ENCODE assay signal across 37 cellular contexts in genomic region chr4:159674241-159674640, GRCh38.
DNase-seq lines count a peak whose midpoint lies in the region; ATAC-seq, FAIRE-seq and TF ChIP-seq lines count a peak whose summit lies in the region.
"Had no signal": no experiment of that assay in that cellular context is flagged by ENCODE, and none has a peak within 500 bp of the region (broad histone marks: within the 10 kb centered on the region; RNA-seq: fewer than 3 reads in every experiment).

No MANE protein-coding gene starts in this region.

- no peaks in the 10 kb centered on the region for H3K36me3 Mint-ChIP-seq in GM23338 (ENCODE audit: low read depth)
- no peaks in the 10 kb centered on the region for H3K36me3 Mint-ChIP-seq in neural progenitor cell
- H3K36me3 Mint-ChIP-seq in activated T-helper 17 cell treated with anti-CD3 and anti-CD28 coated beads, Interleukin-2, amount 50 U/mL, for 72 hours (ENCODE audit: low read depth), result no peaks in the 10 kb centered on the region
- H3K36me3 Mint-ChIP-seq: CD14-positive monocyte; CD4-positive, alpha-beta memory T cell; CD4-positive, CD25-positive, alpha-beta regulatory T cell; CD8-positive, alpha-beta memory T cell; CD8-positive, alpha-beta T cell had no signal

- H3K4me1 ChIP-seq in GM23338 (ENCODE audit: insufficient read depth) (no peaks in the 10 kb centered on the region), H1 (replicated peaks in 1 of 4; ENCODE audit: control insufficient read depth in 3 of 4, insufficient read depth in 4 of 4, low read length in 3 of 4) (no peaks in the 10 kb centered on the region), HepG2 (ENCODE audit: insufficient read depth, low read length) (no peaks in the 10 kb centered on the region), neural progenitor cell (no peaks in the 10 kb centered on the region)
- H3K4me1 ChIP-seq: A549; BLaER1; BLaER1 treated with 17β-estradiol and CSF1 and Interleukin-3, amounts not matched to agents 10 nM and 100 nM; Caco-2 had no signal

- no peak for TF ChIP-seq RAD21 in H1 (IDR thresholded peaks at IDR 0.05 in 1 of 2, conservative IDR thresholded peaks at IDR 0.05 in 1 of 2; ENCODE audit: low read depth in 2 of 2, low read length in 2 of 2)
- no peak for TF ChIP-seq RAD21 in HepG2 (CRISPR knock-in tag; IDR thresholded peaks at IDR 0.05)

- no peak for ATAC-seq in GM23338
- peak; percentile 32; the same call in 2 of the 3 replicates for ATAC-seq in HepG2
- ATAC-seq in HG02973 (IDR thresholded peaks at IDR 0.05; ENCODE audit: unreplicated experiment), result no peak
- ATAC-seq in activated T-helper 17 cell treated with anti-CD3 and anti-CD28 coated beads, Interleukin-2, amount 50 U/mL, for 72 hours (replicated peaks), result no peak
- ATAC-seq: A549; CD8-positive, alpha-beta T cell had no signal

- H3K27me3 ChIP-seq in GM23338 (ENCODE audit: insufficient read depth) (no peaks in the 10 kb centered on the region), H1 (replicated peaks in 1 of 4; ENCODE audit: control insufficient read depth in 3 of 4, extremely low read depth in 1 of 4, insufficient read depth in 3 of 4, low read length in 3 of 4) (no peaks in the 10 kb centered on the region), HepG2 (ENCODE audit: control insufficient read depth in 1 of 2, insufficient read depth in 2 of 2, low read length in 2 of 2) (no peaks in the 10 kb centered on the region; a peak in 1 of 5 replicates), neural progenitor cell (no peaks in the 10 kb centered on the region)
- H3K27me3 ChIP-seq: BE2C; BLaER1; BLaER1 treated with 17β-estradiol and CSF1 and Interleukin-3, amounts not matched to agents 10 nM and 100 nM had no signal

- no peak overlapping the region for H3K23ac ChIP-seq in H1 (ENCODE audit: insufficient read length)

- H3K27ac Mint-ChIP-seq in GM23338, result no peak overlapping the region
- peak overlapping the region; percentile 63 for H3K27ac Mint-ChIP-seq in neural progenitor cell
- no peak overlapping the region for H3K27ac Mint-ChIP-seq in activated T-helper 17 cell treated with anti-CD3 and anti-CD28 coated beads, Interleukin-2, amount 50 U/mL, for 72 hours
- H3K27ac Mint-ChIP-seq: B cell; CD14-positive monocyte; CD4-positive, alpha-beta memory T cell; CD4-positive, alpha-beta T cell; CD4-positive, CD25-positive, alpha-beta regulatory T cell; CD8-positive, alpha-beta memory T cell; CD8-positive, alpha-beta T cell had no signal

- no peak overlapping the region for H4K8ac ChIP-seq in H1 (ENCODE audit: extremely low read depth, insufficient read depth, low read length)

- no peak overlapping the region for H2AK5ac ChIP-seq in H1 (ENCODE audit: low read depth, low read length)

- no peak overlapping the region for H3K27ac ChIP-seq in GM23338 (ENCODE audit: low read depth)
- H3K27ac ChIP-seq in H1 (ENCODE audit: low read depth, low read length), result no peak overlapping the region
- no peak overlapping the region for H3K27ac ChIP-seq in HepG2 (ENCODE audit: extremely low read length, insufficient read depth, low read length)
- no peak overlapping the region for H3K27ac ChIP-seq in neural progenitor cell
- H3K27ac ChIP-seq: 22Rv1; A549; BLaER1; BLaER1 treated with 17β-estradiol and CSF1 and Interleukin-3, amounts not matched to agents 10 nM and 100 nM; C4-2B had no signal

- no peaks in the 10 kb centered on the region for H3K23me2 ChIP-seq in H1 (ENCODE audit: low read depth, low read length)

- H3K79me1 ChIP-seq in H1 (ENCODE audit: low read depth, low read length), result no peaks in the 10 kb centered on the region

- TF ChIP-seq EP300 in H1 (IDR thresholded peaks at IDR 0.05; ENCODE audit: borderline replicate concordance in 1 of 2, low read depth in 2 of 2, low read length in 2 of 2), result no peak
- no peak for TF ChIP-seq EP300 in HepG2 (IDR thresholded peaks at IDR 0.05; ENCODE audit: low read depth in 2 of 2, low read length in 2 of 2)
- no peak for TF ChIP-seq EP300 in HepG2 (CRISPR knock-in tag; IDR thresholded peaks at IDR 0.05; ENCODE audit: borderline replicate concordance)

- in situ Hi-C loops in HepG2 (cut with HindIII; ENCODE audit: extremely low pct_ligation_motif_present, low pct_unique_long_range_greater_than_20kb), result no loop called here

- no peak overlapping the region for H3K14ac ChIP-seq in H1 (ENCODE audit: insufficient read length)

- 0 out of 2 replicates have a peak overlapping the region, but pooled peaks have one; percentile 7 for H2AFZ ChIP-seq in GM23338
- H2AFZ ChIP-seq in H1 (ENCODE audit: low read length), result no peak overlapping the region
- H2AFZ ChIP-seq in HepG2 (ENCODE audit: low read length), result no peak overlapping the region
- no peak overlapping the region for H2AFZ ChIP-seq in neural progenitor cell (replicated peaks)

- 0 out of 4 replicates have a peak, but pooled peaks cover 0 to 2% of the 10 kb centered on the region in 2 experiments for H3K9me3 ChIP-seq in H1 (ENCODE audit: insufficient read depth in 2 of 2, low read depth in 1 of 2, low read length in 1 of 2)
- H3K9me3 ChIP-seq in HepG2 (ENCODE audit: low read length), result no peaks in the 10 kb centered on the region
- H3K9me3 ChIP-seq in neural progenitor cell (ENCODE audit: low read depth), result no peaks in the 10 kb centered on the region
- H3K9me3 ChIP-seq: A549; BE2C; BLaER1; BLaER1 treated with 17β-estradiol and CSF1 and Interleukin-3, amounts not matched to agents 10 nM and 100 nM; Caco-2 had no signal

- no peak overlapping the region for H3K56ac ChIP-seq in H1 (replicated peaks; ENCODE audit: insufficient read length, low read depth, low read length)

- no peak overlapping the region for H2BK12ac ChIP-seq in H1 (ENCODE audit: low read depth, low read length)

- CTCF ChIA-PET in H1 (lab: Charles Lee; ENCODE audit: partially characterized antibody) (no interaction called here), HepG2 (lab: Yijun Ruan, JAX; ENCODE audit: low intra/inter-chr PET ratio, low total read pairs) (no interaction called here)

- H3K9me3 Mint-ChIP-seq in GM23338, result no peaks in the 10 kb centered on the region
- H3K9me3 Mint-ChIP-seq in neural progenitor cell, result peaks cover 7% of the 10 kb centered on the region
- peaks cover 5% of the 10 kb centered on the region for H3K9me3 Mint-ChIP-seq in activated T-helper 17 cell treated with anti-CD3 and anti-CD28 coated beads, Interleukin-2, amount 50 U/mL, for 72 hours

- H3K27me3 Mint-ChIP-seq in GM23338 (ENCODE audit: insufficient read depth, low read depth, poor library complexity) (peaks cover 2% of the 10 kb centered on the region), neural progenitor cell (ENCODE audit: insufficient read depth, low read depth) (peaks cover 2% of the 10 kb centered on the region)
- H3K27me3 Mint-ChIP-seq in activated T-helper 17 cell treated with anti-CD3 and anti-CD28 coated beads, Interleukin-2, amount 50 U/mL, for 72 hours, result no peaks in the 10 kb centered on the region
- H3K27me3 Mint-ChIP-seq: B cell; CD4-positive, alpha-beta memory T cell; CD4-positive, alpha-beta T cell; CD4-positive, CD25-positive, alpha-beta regulatory T cell; CD8-positive, alpha-beta memory T cell had no signal

- peak overlapping the region; percentile 7; the same call in 1 of the 2 replicates for H2BK20ac ChIP-seq in H1 (ENCODE audit: low read length)

- peaks cover 4% of the 10 kb centered on the region; the same call in 2 of the 3 replicates for H3K4me1 Mint-ChIP-seq in GM23338
- peaks cover 28% of the 10 kb centered on the region for H3K4me1 Mint-ChIP-seq in neural progenitor cell
- H3K4me1 Mint-ChIP-seq in activated T-helper 17 cell treated with anti-CD3 and anti-CD28 coated beads, Interleukin-2, amount 50 U/mL, for 72 hours, result no peaks in the 10 kb centered on the region
- H3K4me1 Mint-ChIP-seq: B cell; CD14-positive monocyte; CD4-positive, alpha-beta memory T cell; CD4-positive, CD25-positive, alpha-beta regulatory T cell; CD8-positive, alpha-beta memory T cell had no signal

- H3K4ac ChIP-seq in H1 (replicated peaks; ENCODE audit: insufficient read length, low read depth, low read length), result no peak overlapping the region

- WGBS in H1 (ENCODE audit: extremely low coverage in 1 of 2, insufficient coverage in 1 of 2, insufficient read length in 1 of 2, insufficient replicate concordance in 2 of 2, low coverage in 1 of 2, low lambda C conversion rate in 2 of 2, missing lambda C conversion rate in 1 of 2), 2 experiments, result 88% methylated on average over 8 of the region's 8 CpGs; no CpG with 5 or more reads in 1 of the 2 experiments
- WGBS in HepG2 (ENCODE audit: low lambda C conversion rate), result 0% methylated on average over 2 of the region's 8 CpGs

- no peak overlapping the region for H3K4me2 ChIP-seq in GM23338
- H3K4me2 ChIP-seq in H1 (ENCODE audit: insufficient read depth in 1 of 2, low read depth in 2 of 2, low read length in 2 of 2), result no peak overlapping the region
- H3K4me2 ChIP-seq in HepG2 (ENCODE audit: low read depth, low read length), result no peak overlapping the region
- no peak overlapping the region for H3K4me2 ChIP-seq in neural progenitor cell
- H3K4me2 ChIP-seq: A549; BLaER1; BLaER1 treated with 17β-estradiol and CSF1 and Interleukin-3, amounts not matched to agents 10 nM and 100 nM had no signal

- H2BK5ac ChIP-seq in H1 (ENCODE audit: low read depth, low read length), result no peak overlapping the region

- H4K91ac ChIP-seq in H1 (replicated peaks; ENCODE audit: insufficient read length, low read length), result no peak overlapping the region

- H4K5ac ChIP-seq in H1 (ENCODE audit: insufficient read length, low read depth, low read length), result no peak overlapping the region

- intact Hi-C loops in HepG2 (cut with micrococcal nuclease; ENCODE audit: unreplicated experiment), result no loop called here

- H3K4me3 ChIP-seq in GM23338 (no peak overlapping the region), H1 (ENCODE audit: extremely low read depth in 1 of 4, insufficient read depth in 2 of 4, low read depth in 3 of 4, low read length in 4 of 4) (no peak overlapping the region), HepG2 (replicated peaks in 1 of 3; ENCODE audit: insufficient read depth in 1 of 3, low read depth in 2 of 3, low read length in 3 of 3) (no peak overlapping the region), neural progenitor cell (no peak overlapping the region)
- H3K4me3 ChIP-seq: A549; BLaER1; BLaER1 treated with 17β-estradiol and CSF1 and Interleukin-3, amounts not matched to agents 10 nM and 100 nM had no signal

- H3K9ac ChIP-seq in H1 (replicated peaks in 1 of 4; ENCODE audit: extremely low read depth in 1 of 4, low read depth in 3 of 4, low read length in 3 of 4), result no peak overlapping the region
- H3K9ac ChIP-seq in HepG2 (ENCODE audit: insufficient read depth, low read depth, low read length), result no peak overlapping the region
- H3K9ac ChIP-seq in neural progenitor cell, result no peak overlapping the region
- H3K9ac ChIP-seq: BLaER1; BLaER1 treated with 17β-estradiol and CSF1 and Interleukin-3, amounts not matched to agents 10 nM and 100 nM had no signal

- TF ChIP-seq CTCF in GM23338 (conservative IDR thresholded peaks at IDR 0.05; ENCODE audit: low read depth in 2 of 2), result no peak
- TF ChIP-seq CTCF in H1 (IDR thresholded peaks at IDR 0.05; ENCODE audit: control extremely low read depth in 1 of 3, insufficient read depth in 1 of 3, low read depth in 1 of 3, low read length in 3 of 3), result no peak
- TF ChIP-seq CTCF in HepG2 (CRISPR knock-in tag; IDR thresholded peaks at IDR 0.05), result no peak
- no peak for TF ChIP-seq CTCF in neural progenitor cell (IDR thresholded peaks at IDR 0.05)

- H3K4me3 Mint-ChIP-seq in GM23338 (no peak overlapping the region), neural progenitor cell (no peak overlapping the region)
- H3K4me3 Mint-ChIP-seq in activated T-helper 17 cell treated with anti-CD3 and anti-CD28 coated beads, Interleukin-2, amount 50 U/mL, for 72 hours, result no peak overlapping the region
- H3K4me3 Mint-ChIP-seq: B cell; CD14-positive monocyte; CD4-positive, alpha-beta memory T cell; CD4-positive, alpha-beta T cell; CD4-positive, CD25-positive, alpha-beta regulatory T cell; CD8-positive, alpha-beta memory T cell; CD8-positive, alpha-beta T cell had no signal

- BruUV-seq in HepG2 (replicated peaks; lab: Mats Ljungman, UMichigan), result no TSS peak

- no peak for DNase-seq in GM23338 (ENCODE audit: low spot score)
- DNase-seq in H1 (ENCODE audit: low read depth in 1 of 2, low spot score in 2 of 2), result no peak
- no peak for DNase-seq in HepG2 (ENCODE audit: low spot score)
- no peak for DNase-seq in neural progenitor cell (ENCODE audit: low spot score)
- DNase-seq in T-helper 2 cell, result no peak
- no peak for DNase-seq in NCI-H82 (lab: John Stamatoyannopoulos, UW)
- DNase-seq: 8988T; ACHN; AML-193; BE2C; C1 segment of cervical spinal cord; Caco-2; Calu3; CD4-positive, alpha-beta memory T cell; CD4-positive, alpha-beta T cell; CD4-positive, CD25-positive, alpha-beta regulatory T cell; CD8-positive, alpha-beta memory T cell; CD8-positive, alpha-beta T cell; COR-L47; DMS 273 treated with DMSO at 0.1 percent for 48 hours; DMS153; DMS53; DMS79; DMS79 treated with DMSO at 0.1 percent for 48 hours; DND-41; EL had no signal

- H4K20me1 ChIP-seq in GM23338 (replicated peaks; ENCODE audit: insufficient read depth) (no peaks in the 10 kb centered on the region), H1 (replicated peaks in 1 of 2; ENCODE audit: control insufficient read depth in 1 of 2, insufficient read depth in 2 of 2, low read length in 2 of 2) (no peaks in the 10 kb centered on the region), HepG2 (ENCODE audit: insufficient read depth, low read length) (no peaks in the 10 kb centered on the region), neural progenitor cell (ENCODE audit: low read depth) (no peaks in the 10 kb centered on the region)
- H4K20me1 ChIP-seq: BLaER1; BLaER1 treated with 17β-estradiol and CSF1 and Interleukin-3, amounts not matched to agents 10 nM and 100 nM had no signal

- no peaks in the 10 kb centered on the region for H3K36me3 ChIP-seq in GM23338 (ENCODE audit: insufficient read depth)
- H3K36me3 ChIP-seq in H1 (ENCODE audit: control insufficient read depth in 2 of 4, insufficient read depth in 4 of 4, low read length in 3 of 4), result no peaks in the 10 kb centered on the region
- no peaks in the 10 kb centered on the region for H3K36me3 ChIP-seq in HepG2 (replicated peaks in 1 of 2; ENCODE audit: control insufficient read depth in 1 of 2, insufficient read depth in 2 of 2, low read length in 2 of 2)
- no peaks in the 10 kb centered on the region for H3K36me3 ChIP-seq in neural progenitor cell
- H3K36me3 ChIP-seq: BE2C; BLaER1; BLaER1 treated with 17β-estradiol and CSF1 and Interleukin-3, amounts not matched to agents 10 nM and 100 nM had no signal

- POLR2A ChIA-PET in H1 (lab: Charles Lee; ENCODE audit: partially characterized antibody), result no interaction called here
- POLR2A ChIA-PET in HepG2 (lab: Yijun Ruan, JAX), result no interaction called here

- no peaks in the 10 kb centered on the region for H3K79me2 ChIP-seq in GM23338 (replicated peaks; ENCODE audit: insufficient read depth)
- H3K79me2 ChIP-seq in H1 (ENCODE audit: control insufficient read depth in 1 of 2, insufficient read depth in 2 of 2, low read length in 2 of 2), result no peaks in the 10 kb centered on the region
- H3K79me2 ChIP-seq in HepG2 (ENCODE audit: insufficient read depth, low read length), result no peaks in the 10 kb centered on the region
- no peaks in the 10 kb centered on the region for H3K79me2 ChIP-seq in neural progenitor cell (ENCODE audit: low read depth)

- H3K9me2 ChIP-seq in GM23338 (ENCODE audit: insufficient read depth), result peaks cover 10% of the 10 kb centered on the region

- FAIRE-seq in H1 (lab: Jason Lieb, UNC) (no peak), HepG2 (lab: Jason Lieb, UNC) (no peak)
- FAIRE-seq: A204.1, A549, D721Med had no signal

- no peaks in the 10 kb centered on the region for H3F3A ChIP-seq in GM23338 (replicated peaks; ENCODE audit: low read depth)
- H3F3A ChIP-seq in neural progenitor cell (ENCODE audit: low read depth), result no peaks in the 10 kb centered on the region

- no peak overlapping the region for H3K18ac ChIP-seq in H1 (ENCODE audit: extremely low read depth, low read length)

- H2BK120ac ChIP-seq in H1 (replicated peaks; ENCODE audit: low read depth, low read length), result no peak overlapping the region

- TF ChIP-seq POLR2A in H1 (IDR thresholded peaks at IDR 0.05; ENCODE audit: control extremely low read depth in 1 of 2, low read depth in 2 of 2, low read length in 2 of 2) (no peak), HepG2 (IDR thresholded peaks at IDR 0.05; ENCODE audit: insufficient read depth in 1 of 2, low read depth in 2 of 2, low read length in 2 of 2) (no peak)

- no peak overlapping the region for H2BK15ac ChIP-seq in H1 (ENCODE audit: low read length)
